ENCODE assay signal across 8 cellular contexts in the genomic region with DNA sequence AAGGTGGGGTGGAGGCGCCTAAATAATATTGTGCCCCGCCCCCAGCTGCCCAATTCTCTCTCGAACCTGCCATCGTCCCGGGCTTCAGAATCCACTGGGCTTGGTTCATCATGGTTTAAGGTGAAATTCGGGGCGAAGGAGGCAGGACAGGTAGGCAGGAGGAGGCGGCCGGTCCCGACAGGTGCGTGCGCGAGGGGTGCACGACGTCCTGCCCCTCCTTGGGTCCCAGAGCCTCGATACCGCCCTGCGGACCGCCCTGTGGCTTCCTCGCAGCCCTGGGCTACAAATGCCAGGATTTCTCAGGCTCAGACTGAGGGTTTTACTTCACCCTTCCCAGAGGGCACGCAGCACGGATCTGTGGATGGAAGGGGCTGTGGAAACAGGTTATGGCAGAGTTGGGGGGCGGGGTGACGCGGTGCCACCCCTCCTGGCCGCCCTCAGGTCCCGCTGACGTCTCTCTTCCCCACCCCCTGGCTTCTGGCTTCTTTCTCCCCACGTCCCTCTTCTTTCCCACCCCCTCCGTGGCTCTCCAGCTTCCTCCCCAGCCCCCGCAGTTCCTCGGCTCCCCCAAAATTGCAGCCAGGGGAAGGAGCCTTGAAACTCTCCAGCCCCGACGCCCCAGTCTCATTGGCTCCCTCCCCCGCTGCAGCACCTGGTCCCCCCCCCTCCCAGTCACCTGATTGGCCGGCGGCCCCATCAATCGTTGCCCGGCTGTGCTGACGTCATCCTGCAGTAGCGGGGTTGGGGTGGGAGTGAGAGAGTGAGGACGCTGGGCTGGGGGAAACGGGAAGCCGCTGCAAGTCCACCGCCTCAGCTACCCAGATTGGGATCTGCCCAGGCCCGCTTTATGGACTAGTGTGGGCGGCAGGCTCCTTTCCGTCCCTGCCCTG. TPM values are rescaled to one million over a fixed set of nuclear protein-coding genes. Genes with fewer than 3 reads are reported as not detected.
DNase-seq lines count a peak whose midpoint lies in the region; ATAC-seq, FAIRE-seq and TF ChIP-seq lines count a peak whose summit lies in the region.

A gene (plus strand): TSS at position 725 of the 890 bp plus-strand sequence. CDS start 278 bp downstream, outside the sequence.

- peaks cover 0 to 5% (median 2%) of the 10 kb centered on the region in 3 donors for H3K27me3 Mint-ChIP-seq in immature natural killer cell (ENCODE audit: low read depth in 3 of 3)

- H3K4me1 Mint-ChIP-seq in immature natural killer cell, result peaks cover 34 to 43% of the 10 kb centered on the region in 2 donors

- H3K27ac Mint-ChIP-seq in immature natural killer cell, result peak within 1 kb of the TSS; percentile 90 to 99 (median 96)

- 3% methylated on average over 30 of the region's 48 CpGs for WGBS in smooth muscle cell (ENCODE audit: low lambda C conversion rate)

- FAIRE-seq in bronchial epithelial cell (lab: Jason Lieb, UNC), result no peak

- H3K4me1 ChIP-seq in smooth muscle cell (ENCODE audit: low read depth), result peaks cover 5% of the 10 kb centered on the region

- H3K36me3 ChIP-seq in bronchial epithelial cell (ENCODE audit: control insufficient read depth, insufficient read depth, low read length), result peaks cover 3% of the 10 kb centered on the region
- no peaks in the 10 kb centered on the region for H3K36me3 ChIP-seq in smooth muscle cell (ENCODE audit: low read depth)

- peaks cover 0 to 11% (median 3%) of the 10 kb centered on the region in 3 donors for H3K36me3 Mint-ChIP-seq in immature natural killer cell

- no peak for TF ChIP-seq CTCF in GM12875 (IDR thresholded peaks at IDR 0.05; ENCODE audit: borderline replicate concordance, insufficient read depth, low read depth, low read length)
- no peak for TF ChIP-seq CTCF in bronchial epithelial cell (IDR thresholded peaks at IDR 0.05; ENCODE audit: insufficient read depth, low read length, severe bottlenecking)
- TF ChIP-seq CTCF in smooth muscle cell (IDR thresholded peaks at IDR 0.05; ENCODE audit: borderline replicate concordance, insufficient read depth, poor library complexity, severe bottlenecking), result no peak

- peaks cover 11% of the 10 kb centered on the region for H4K20me1 ChIP-seq in smooth muscle cell (ENCODE audit: low read depth)

- H3K27ac ChIP-seq in smooth muscle cell (ENCODE audit: low read depth), result no peak within 1 kb of the TSS

- no peaks in the 10 kb centered on the region for H3K79me2 ChIP-seq in smooth muscle cell (ENCODE audit: low read depth)

- H2AFZ ChIP-seq in smooth muscle cell (ENCODE audit: low read depth), result peak within 1 kb of the TSS; percentile 86

- H3K9me3 ChIP-seq in smooth muscle cell (replicated peaks; ENCODE audit: low read depth), result no peaks in the 10 kb centered on the region

- H3K4me3 Mint-ChIP-seq in immature natural killer cell, result peak within 1 kb of the TSS; percentile 95 to 99 (median 98)

- H3K27me3 ChIP-seq in bronchial epithelial cell (ENCODE audit: control insufficient read depth, insufficient read depth, low read length) (no peaks in the 10 kb centered on the region), smooth muscle cell (ENCODE audit: low read depth) (peaks cover 3% of the 10 kb centered on the region)

- H3F3A ChIP-seq in smooth muscle cell (ENCODE audit: low read depth), result no peaks in the 10 kb centered on the region

- DNase-seq in NCI-H2107 (lab: John Stamatoyannopoulos, UW), result peak; percentile 82
- DNase-seq in activated CD4-positive, CD25-positive, alpha-beta regulatory T cell (lab: John Stamatoyannopoulos, UW), result peak; percentile 58 to 73 (median 67)
- peak; percentile 53 for DNase-seq in bronchial epithelial cell (ENCODE audit: low read depth)
- peak; percentile 84 to 88 (median 86) for DNase-seq in immature natural killer cell
- DNase-seq in smooth muscle cell (lab: John Stamatoyannopoulos, UW; ENCODE audit: unreplicated experiment), result peak; percentile 22
- DNase-seq in GOT3 (lab: John Stamatoyannopoulos, UW), result no peak

- H3K4me3 ChIP-seq in GM12875 (ENCODE audit: low read depth, low read length) (peak within 1 kb of the TSS; percentile 73), bronchial epithelial cell (ENCODE audit: low read depth, low read length) (peak within 1 kb of the TSS; percentile 65), smooth muscle cell (peak within 1 kb of the TSS; percentile 66)

- H3K9ac ChIP-seq in smooth muscle cell (ENCODE audit: low read depth), result peak within 1 kb of the TSS; percentile 62

- no peaks in the 10 kb centered on the region for H3K9me3 Mint-ChIP-seq in immature natural killer cell

- ATAC-seq in HG02852 (IDR thresholded peaks at IDR 0.05; ENCODE audit: unreplicated experiment), result peak; percentile 76

- peak within 1 kb of the TSS; percentile 97 for H3K4me2 ChIP-seq in smooth muscle cell

RNA-seq across cellular contexts. Expression of the gene that starts here (rescaled TPM):
- total RNA-seq in bronchial epithelial cell, result 7.0 and 9.2 TPM in 2 replicates
- 10 to 100 TPM in 2 of 3 donors, 1 to 10 TPM in 1; 7.6 to 18.9 (median 13.8) TPM for polyA plus RNA-seq in immature natural killer cell
- total RNA-seq in smooth muscle cell, result 26.5 and 51.0 TPM in 2 replicates
- polyA plus RNA-seq in smooth muscle cell, result 12.4 and 25.4 TPM in 2 replicates
